ENCODE assay signal across 8 cellular contexts in the genomic region with DNA sequence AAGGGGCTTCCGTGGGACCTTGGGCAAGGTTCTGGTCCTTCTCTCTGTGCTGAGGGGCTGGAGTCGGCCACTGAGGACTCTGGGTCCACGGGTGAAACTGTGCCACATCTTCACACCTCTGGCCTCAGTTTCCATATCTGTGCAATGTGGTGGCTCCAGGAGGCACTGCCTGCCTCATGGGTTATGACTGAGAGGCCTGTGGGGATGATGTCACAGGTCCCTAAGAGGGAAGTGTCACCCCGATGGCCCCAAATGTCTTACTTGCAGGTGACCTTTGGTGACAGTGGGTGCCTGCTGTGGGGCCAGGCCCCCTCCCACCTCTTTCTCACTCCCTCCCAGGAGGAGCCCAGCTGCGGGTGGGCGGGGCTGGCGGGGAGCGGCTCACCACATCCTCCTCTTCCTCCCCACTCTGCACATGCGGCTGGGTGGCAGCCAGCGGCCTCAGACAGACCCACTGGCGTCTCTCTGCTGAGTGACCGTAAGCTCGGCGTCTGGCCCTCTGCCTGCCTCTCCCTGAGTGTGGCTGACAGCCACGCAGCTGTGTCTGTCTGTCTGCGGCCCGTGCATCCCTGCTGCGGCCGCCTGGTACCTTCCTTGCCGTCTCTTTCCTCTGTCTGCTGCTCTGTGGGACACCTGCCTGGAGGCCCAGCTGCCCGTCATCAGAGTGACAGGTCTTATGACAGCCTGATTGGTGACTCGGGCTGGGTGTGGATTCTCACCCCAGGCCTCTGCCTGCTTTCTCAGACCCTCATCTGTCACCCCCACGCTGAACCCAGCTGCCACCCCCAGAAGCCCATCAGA. TPM values are rescaled to one million over a fixed set of nuclear protein-coding genes. Genes with fewer than 3 reads are reported as not detected.
DNase-seq lines count a peak whose midpoint lies in the region; ATAC-seq, FAIRE-seq and TF ChIP-seq lines count a peak whose summit lies in the region.

Gene IL21R (plus strand): TSS at position 407 of the 801 bp plus-strand sequence. CDS start 27,898 bp downstream, outside the sequence.

- H3K9me3 Mint-ChIP-seq in CD14-positive monocyte = peaks cover 0 to 6% (median 0%) of the 10 kb centered on the region in 7 donors

- H2AFZ ChIP-seq in SU-DHL-6 (ENCODE audit: low read depth, low read length, severe bottlenecking) = no peak within 1 kb of the TSS

- peaks cover 3% of the 10 kb centered on the region; the same call in 1 of the 2 replicates for H3K36me3 ChIP-seq in SU-DHL-6 (ENCODE audit: low read length)

- peak; percentile 58 for ATAC-seq in GM19395 (IDR thresholded peaks at IDR 0.05; ENCODE audit: unreplicated experiment)
- ATAC-seq in HG03442 (IDR thresholded peaks at IDR 0.05; ENCODE audit: unreplicated experiment) = peak; percentile 58

- peak within 1 kb of the TSS; percentile 80 to 91 (median 88) for H3K27ac Mint-ChIP-seq in CD14-positive monocyte

- H3K4me3 ChIP-seq in SU-DHL-6 (ENCODE audit: insufficient read depth, low read length, poor library complexity, severe bottlenecking) = peak within 1 kb of the TSS; percentile 58

- peaks cover 2 to 11% of the 10 kb centered on the region in 2 donors for H3K36me3 Mint-ChIP-seq in CD14-positive monocyte

- H4K20me1 ChIP-seq in SU-DHL-6 (ENCODE audit: low read depth, low read length) = no peaks in the 10 kb centered on the region

- TF ChIP-seq CTCF in CD14-positive monocyte (IDR thresholded peaks at IDR 0.05) (no peak), SU-DHL-6 (IDR thresholded peaks at IDR 0.05; ENCODE audit: insufficient read depth, low read length, poor library complexity, severe bottlenecking) (no peak), D721Med (IDR thresholded peaks at IDR 0.05; ENCODE audit: insufficient read depth, missing control alignments) (no peak)

- intact Hi-C loops in CD14-positive monocyte (cut with micrococcal nuclease) = loop anchor here in 1 of 2 donors (2.0 to 10.0 kb wide), 3 partner anchors 13 to 77 kb away; no protein-coding TSS in a partner anchor

- DNase-seq in CD14-positive monocyte (ENCODE audit: low spot score) (peak; percentile 94), left kidney (ENCODE audit: low read depth, low spot score) (peak; percentile 58), D721Med (ENCODE audit: insufficient read length, low spot score) (no peak)
- peak; percentile 83 for DNase-seq in activated naive CD4-positive, alpha-beta T cell treated with anti-CD3 and anti-CD28 coated beads, Interleukin-2, amount 50 U/mL, for 16 hours
- DNase-seq in stimulated activated CD8-positive, alpha-beta memory T cell treated with anti-CD3 and anti-CD28 coated beads, Interleukin-2, amount 100 ng/mL, for 48 hours (ENCODE audit: low read depth in 2 of 2) = peak; percentile 80 to 88

- peak within 1 kb of the TSS; percentile 69 for H3K9ac ChIP-seq in SU-DHL-6 (ENCODE audit: low read length)

- H3K27me3 ChIP-seq in SU-DHL-6 (ENCODE audit: low read length) = no peaks in the 10 kb centered on the region

- peaks cover 67% of the 10 kb centered on the region for H3K4me1 Mint-ChIP-seq in CD14-positive monocyte

- peaks cover 17% of the 10 kb centered on the region; the same call in 1 of the 2 replicates for H3K79me2 ChIP-seq in SU-DHL-6 (ENCODE audit: insufficient read depth, low read length)

- peak within 1 kb of the TSS; percentile 71 to 95 for H3K4me3 Mint-ChIP-seq in CD14-positive monocyte

- peaks cover 34% of the 10 kb centered on the region for H3F3A ChIP-seq in SU-DHL-6 (ENCODE audit: insufficient read depth)

- peak within 1 kb of the TSS; percentile 91 for H3K27ac ChIP-seq in SU-DHL-6 (ENCODE audit: low read depth, low read length)

- FAIRE-seq in D721Med (lab: Jason Lieb, UNC) = no peak

- peaks cover 4 to 14% (median 14%) of the 10 kb centered on the region in 3 donors for H3K27me3 Mint-ChIP-seq in CD14-positive monocyte (ENCODE audit: low read depth in 3 of 3)

- peak within 1 kb of the TSS; percentile 83 for H3K4me2 ChIP-seq in SU-DHL-6 (ENCODE audit: low read depth, low read length, poor library complexity, severe bottlenecking)

- H3K9me3 ChIP-seq in SU-DHL-6 (ENCODE audit: insufficient read depth, low read length) = peaks cover 9% of the 10 kb centered on the region; the same call in 1 of the 2 replicates

- no peaks in the 10 kb centered on the region for H3K9me2 ChIP-seq in SU-DHL-6 (replicated peaks; ENCODE audit: insufficient read depth, low read length)

RNA-seq across cellular contexts. Expression of gene IL21R, which starts in this region (rescaled TPM):
- polyA plus RNA-seq in CD14-positive monocyte = 1 to 10 TPM; 1.0 to 1.7 TPM
